8 cellular contexts compared by ENCODE assay signal in the genomic region with DNA sequence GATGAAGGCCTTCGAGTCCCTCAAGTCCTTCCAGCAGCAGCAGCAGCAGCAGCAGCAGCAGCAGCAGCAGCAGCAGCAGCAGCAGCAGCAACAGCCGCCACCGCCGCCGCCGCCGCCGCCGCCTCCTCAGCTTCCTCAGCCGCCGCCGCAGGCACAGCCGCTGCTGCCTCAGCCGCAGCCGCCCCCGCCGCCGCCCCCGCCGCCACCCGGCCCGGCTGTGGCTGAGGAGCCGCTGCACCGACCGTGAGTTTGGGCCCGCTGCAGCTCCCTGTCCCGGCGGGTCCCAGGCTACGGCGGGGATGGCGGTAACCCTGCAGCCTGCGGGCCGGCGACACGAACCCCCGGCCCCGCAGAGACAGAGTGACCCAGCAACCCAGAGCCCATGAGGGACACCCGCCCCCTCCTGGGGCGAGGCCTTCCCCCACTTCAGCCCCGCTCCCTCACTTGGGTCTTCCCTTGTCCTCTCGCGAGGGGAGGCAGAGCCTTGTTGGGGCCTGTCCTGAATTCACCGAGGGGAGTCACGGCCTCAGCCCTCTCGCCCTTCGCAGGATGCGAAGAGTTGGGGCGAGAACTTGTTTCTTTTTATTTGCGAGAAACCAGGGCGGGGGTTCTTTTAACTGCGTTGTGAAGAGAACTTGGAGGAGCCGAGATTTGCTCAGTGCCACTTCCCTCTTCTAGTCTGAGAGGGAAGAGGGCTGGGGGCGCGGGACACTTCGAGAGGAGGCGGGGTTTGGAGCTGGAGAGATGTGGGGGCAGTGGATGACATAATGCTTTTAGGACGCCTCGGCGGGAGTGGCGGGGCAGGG. TPM values are rescaled to one million over a fixed set of nuclear protein-coding genes. Genes with fewer than 3 reads are reported as not detected.
DNase-seq lines count a peak whose midpoint lies in the region; ATAC-seq and TF ChIP-seq lines count a peak whose summit lies in the region.

No MANE protein-coding gene starts in this region.

- H3K27ac ChIP-seq in mucosa of rectum (ENCODE audit: low read depth in 2 of 2, low read length in 2 of 2) = peak overlapping the region; percentile 96

- peak overlapping the region; percentile 96 for H3K4me3 Mint-ChIP-seq in endothelial cell (ENCODE audit: unreplicated experiment)

- H3K4me1 ChIP-seq in mucosa of rectum (ENCODE audit: control insufficient read depth in 2 of 2, insufficient read depth in 2 of 2, low read length in 2 of 2) = peaks cover 12 to 17% of the 10 kb centered on the region in 2 donors

- peak overlapping the region; percentile 78 to 88 for H3K9ac ChIP-seq in mucosa of rectum (ENCODE audit: low read depth in 1 of 2, low read length in 2 of 2)

- no peaks in the 10 kb centered on the region for H3K9me3 ChIP-seq in mucosa of rectum (ENCODE audit: control insufficient read depth in 2 of 2, low read length in 2 of 2)

- peak overlapping the region; percentile 82 to 97 for H3K4me3 ChIP-seq in mucosa of rectum (ENCODE audit: low read length in 2 of 2)

- no peak for TF ChIP-seq CTCF in endothelial cell (IDR thresholded peaks at IDR 0.05; ENCODE audit: unreplicated experiment)

- H3K4me1 Mint-ChIP-seq in endothelial cell (ENCODE audit: unreplicated experiment) = peaks cover 7% of the 10 kb centered on the region

- peak; percentile 8 for ATAC-seq in HG03175 (IDR thresholded peaks at IDR 0.05; ENCODE audit: unreplicated experiment)

- no peaks in the 10 kb centered on the region for H3K27me3 Mint-ChIP-seq in endothelial cell (ENCODE audit: unreplicated experiment)

- DNase-seq in GF-D8 (lab: John Stamatoyannopoulos, UW) = peak; percentile 50
- DNase-seq in NCI-H82 (lab: John Stamatoyannopoulos, UW) = peak; percentile 84
- peak; percentile 10 to 22 for DNase-seq in activated CD8-positive, alpha-beta memory T cell treated with anti-CD3 and anti-CD28 coated beads for 4 hours (ENCODE audit: low read depth in 2 of 2)
- peak; percentile 70 for DNase-seq in endothelial cell (ENCODE audit: low spot score)
- peak; percentile 50 for DNase-seq in stimulated activated naive CD4-positive, alpha-beta T cell treated with Interleukin-2 at 50 U/mL for 16 hours (lab: John Stamatoyannopoulos, UW)
- DNase-seq in DMS153 (lab: John Stamatoyannopoulos, UW) = no peak

- no peaks in the 10 kb centered on the region for H3K36me3 ChIP-seq in mucosa of rectum (ENCODE audit: control insufficient read depth in 2 of 2, insufficient read depth in 2 of 2, low read length in 2 of 2)

- H3K27ac Mint-ChIP-seq in endothelial cell (ENCODE audit: unreplicated experiment) = peak overlapping the region; percentile 97

- no peaks in the 10 kb centered on the region for H3K27me3 ChIP-seq in mucosa of rectum (ENCODE audit: control insufficient read depth in 2 of 2, insufficient read depth in 2 of 2, low read length in 2 of 2)

- no peaks in the 10 kb centered on the region for H3K36me3 Mint-ChIP-seq in endothelial cell (ENCODE audit: low read depth, unreplicated experiment)

- no peaks in the 10 kb centered on the region for H3K9me3 Mint-ChIP-seq in endothelial cell (ENCODE audit: unreplicated experiment)

RNA-seq across cellular contexts. Expression of gene HTT, which starts 0.6 kb away (rescaled TPM):
- 62.4 TPM for total RNA-seq in endothelial cell (ENCODE audit: unreplicated experiment)

RNA-seq across cellular contexts. Expression of gene HTT-AS, which starts 0.7 kb away (rescaled TPM):
- total RNA-seq in endothelial cell (ENCODE audit: unreplicated experiment) = not detected
